Comparison of ENCODE assay signal across 26 cellular contexts in genomic region chr15:80199869-80200268, GRCh38. TPM values are rescaled to one million over a fixed set of nuclear protein-coding genes. Genes with fewer than 3 reads are reported as not detected.
A peak's percentile ranks its signal among the peaks of the same experiment; 100 is the strongest.
DNase-seq lines count a peak whose midpoint lies in the region; ATAC-seq, FAIRE-seq and TF ChIP-seq lines count a peak whose summit lies in the region.
"Had no signal": no experiment of that assay in that cellular context is flagged by ENCODE, and none has a peak within 500 bp of the region (broad histone marks: within the 10 kb centered on the region; RNA-seq: fewer than 3 reads in every experiment).

No MANE protein-coding gene starts in this region.

- no peak for TF ChIP-seq EP300 in A549 (IDR thresholded peaks at IDR 0.05)

- H3K4me3 Mint-ChIP-seq in GM23338: no peak overlapping the region
- H3K4me3 Mint-ChIP-seq in WTC11: no peak overlapping the region
- H3K4me3 Mint-ChIP-seq in stimulated activated effector memory CD8-positive, alpha-beta T cell treated with anti-CD3 and anti-CD28 coated beads, Interleukin-12 subunit alpha, Interleukin-12 subunit beta, amount 100 ng/mL, for 72 hours: no peak overlapping the region
- H3K4me3 Mint-ChIP-seq in endodermal cell: no peak overlapping the region
- H3K4me3 Mint-ChIP-seq: CD4-positive, alpha-beta T cell; HFFc6 had no signal

- no peak overlapping the region for H3K4me3 ChIP-seq in A549
- H3K4me3 ChIP-seq in GM23338: no peak overlapping the region
- H3K4me3 ChIP-seq in endodermal cell (ENCODE audit: low read length): no peak overlapping the region

- no peak for TF ChIP-seq CTCF in A549 (IDR thresholded peaks at IDR 0.05)
- TF ChIP-seq CTCF in GM23338 (conservative IDR thresholded peaks at IDR 0.05; ENCODE audit: low read depth in 2 of 2): no peak
- no peak for TF ChIP-seq CTCF in WTC11 (IDR thresholded peaks at IDR 0.05)
- TF ChIP-seq CTCF in endodermal cell (conservative IDR thresholded peaks at IDR 0.05): no peak

- H3K27ac Mint-ChIP-seq in GM23338 (no peak overlapping the region), WTC11 (peak overlapping the region; percentile 37), endodermal cell (no peak overlapping the region)
- no peak overlapping the region for H3K27ac Mint-ChIP-seq in stimulated activated effector memory CD8-positive, alpha-beta T cell treated with anti-CD3 and anti-CD28 coated beads, Interleukin-12 subunit alpha, Interleukin-12 subunit beta, amount 100 ng/mL, for 72 hours
- H3K27ac Mint-ChIP-seq: CD4-positive, alpha-beta T cell; HFFc6 had no signal

- H3K27me3 ChIP-seq in GM23338 (ENCODE audit: insufficient read depth): no peaks in the 10 kb centered on the region
- no peaks in the 10 kb centered on the region for H3K27me3 ChIP-seq in endodermal cell (ENCODE audit: control insufficient read depth, insufficient read depth, low read length, poor library complexity, severe bottlenecking)

- H3K4me1 ChIP-seq in A549 (no peaks in the 10 kb centered on the region), GM23338 (ENCODE audit: insufficient read depth) (peaks cover 10% of the 10 kb centered on the region; the same call in 1 of the 2 replicates), endodermal cell (ENCODE audit: control insufficient read depth, insufficient read depth, low read length) (no peaks in the 10 kb centered on the region)

- H3K27ac ChIP-seq in A549: no peak overlapping the region
- no peak overlapping the region for H3K27ac ChIP-seq in GM23338 (ENCODE audit: low read depth)
- H3K27ac ChIP-seq in endodermal cell (ENCODE audit: low read depth, low read length): no peak overlapping the region
- H3K27ac ChIP-seq: C4-2B, HL-60 had no signal

- CTCF ChIA-PET in A549 (lab: Yijun Ruan, JAX) (interaction anchor here (1.0 to 1.2 kb wide), 3 partner anchors 15 to 819 kb away, joined by 3 to 4 read pairs (median 3); no protein-coding TSS in a partner anchor), WTC11 (lab: Charles Lee) (interaction anchor here (0.6 to 1.4 kb wide), 8 partner anchors 16 to 347 kb away, joined by 3 to 8 read pairs (median 4); no protein-coding TSS in a partner anchor)

- no peaks in the 10 kb centered on the region for H3K79me2 ChIP-seq in GM23338 (replicated peaks; ENCODE audit: insufficient read depth)

- FAIRE-seq in A549 (lab: Jason Lieb, UNC): no peak
- FAIRE-seq: A204.1, GM12892, GM18507, H54 had no signal

- POLR2A ChIA-PET in A549 (lab: Yijun Ruan, JAX) (no interaction called here), WTC11 (lab: Charles Lee) (no interaction called here)

- H3K4me1 Mint-ChIP-seq in GM23338 (peaks cover 18% of the 10 kb centered on the region), WTC11 (peaks cover 21% of the 10 kb centered on the region), endodermal cell (peaks cover 13% of the 10 kb centered on the region)
- no peaks in the 10 kb centered on the region for H3K4me1 Mint-ChIP-seq in stimulated activated effector memory CD8-positive, alpha-beta T cell treated with anti-CD3 and anti-CD28 coated beads, Interleukin-12 subunit alpha, Interleukin-12 subunit beta, amount 100 ng/mL, for 72 hours

- no peaks in the 10 kb centered on the region for H3K9me3 ChIP-seq in A549
- no peaks in the 10 kb centered on the region for H3K9me3 ChIP-seq in endodermal cell (ENCODE audit: control insufficient read depth, low read length)

- peaks cover 16% of the 10 kb centered on the region for H3K9me2 ChIP-seq in GM23338 (ENCODE audit: insufficient read depth)

- H4K20me1 ChIP-seq in GM23338 (replicated peaks; ENCODE audit: insufficient read depth): no peaks in the 10 kb centered on the region

- H3K9me3 Mint-ChIP-seq in GM23338: no peaks in the 10 kb centered on the region
- H3K9me3 Mint-ChIP-seq in WTC11: 0 out of 2 replicates have a peak, but pooled peaks cover 4% of the 10 kb centered on the region
- no peaks in the 10 kb centered on the region for H3K9me3 Mint-ChIP-seq in stimulated activated effector memory CD8-positive, alpha-beta T cell treated with anti-CD3 and anti-CD28 coated beads, Interleukin-12 subunit alpha, Interleukin-12 subunit beta, amount 100 ng/mL, for 72 hours
- H3K9me3 Mint-ChIP-seq in endodermal cell: no peaks in the 10 kb centered on the region
- H3K9me3 Mint-ChIP-seq: CD4-positive, alpha-beta T cell; HFFc6 had no signal

- ATAC-seq in A549: no peak
- ATAC-seq in GM23338: no peak
- ATAC-seq in WTC11: no peak
- ATAC-seq in stimulated activated effector memory CD8-positive, alpha-beta T cell treated with anti-CD3 and anti-CD28 coated beads, Interleukin-12 subunit alpha, Interleukin-12 subunit beta, amount 100 ng/mL, for 72 hours: no peak
- no peak for ATAC-seq in GM21381 (IDR thresholded peaks at IDR 0.05; ENCODE audit: unreplicated experiment)
- no peak for ATAC-seq in GM21576 (IDR thresholded peaks at IDR 0.05; ENCODE audit: unreplicated experiment)
- ATAC-seq: HCT116 had no signal

- H3K36me3 Mint-ChIP-seq in GM23338 (ENCODE audit: low read depth) (no peaks in the 10 kb centered on the region), WTC11 (no peaks in the 10 kb centered on the region), endodermal cell (ENCODE audit: low read depth) (no peaks in the 10 kb centered on the region)
- no peaks in the 10 kb centered on the region for H3K36me3 Mint-ChIP-seq in stimulated activated effector memory CD8-positive, alpha-beta T cell treated with anti-CD3 and anti-CD28 coated beads, Interleukin-12 subunit alpha, Interleukin-12 subunit beta, amount 100 ng/mL, for 72 hours

- DNase-seq in A549 (ENCODE audit: low read depth in 1 of 2, low spot score in 1 of 2) (no peak), GM23338 (ENCODE audit: low spot score) (no peak), WTC11 (ENCODE audit: low spot score) (no peak), ecto neural progenitor cell (ENCODE audit: low spot score) (peak; percentile 25), endodermal cell (no peak)
- DNase-seq in stimulated activated effector memory CD8-positive, alpha-beta T cell treated with anti-CD3 and anti-CD28 coated beads, Interleukin-12 subunit alpha, Interleukin-12 subunit beta, amount 100 ng/mL, for 72 hours (ENCODE audit: low spot score in 2 of 2): no peak
- DNase-seq: AML-193; CD4-positive, alpha-beta T cell; DMS153; DMS79; GDM1; HFFc6; IMR-90; KBM-7 had no signal

- H2AFZ ChIP-seq in GM23338: peak overlapping the region; percentile 39

- H3K27me3 Mint-ChIP-seq in GM23338 (ENCODE audit: insufficient read depth, low read depth, poor library complexity) (peaks cover 4% of the 10 kb centered on the region), WTC11 (ENCODE audit: low read depth) (no peaks in the 10 kb centered on the region; the same call in none of the 2 replicates), endodermal cell (ENCODE audit: insufficient read depth) (no peaks in the 10 kb centered on the region)

- H3K4me2 ChIP-seq in A549: no peak overlapping the region
- H3K4me2 ChIP-seq in GM23338: peak overlapping the region; percentile 7; the same call in 1 of the 2 replicates

- TF ChIP-seq POLR2A in A549 (IDR thresholded peaks at IDR 0.05; ENCODE audit: low read length): no peak

- 49% methylated on average over 3 of the region's 3 CpGs for WGBS in A549 (ENCODE audit: missing lambda C conversion rate)
- WGBS in endodermal cell (ENCODE audit: insufficient coverage in 1 of 2, insufficient read length in 1 of 2), 2 experiments: 93 to 98% methylated on average over 2 to 3 of the region's 3 CpGs

- TF ChIP-seq RAD21 in A549 (conservative IDR thresholded peaks at IDR 0.05 in 1 of 2, IDR thresholded peaks at IDR 0.05 in 1 of 2): no peak

- no peaks in the 10 kb centered on the region for H3F3A ChIP-seq in GM23338 (replicated peaks; ENCODE audit: low read depth)

- no peak overlapping the region for H3K9ac ChIP-seq in endodermal cell (ENCODE audit: extremely low read depth, low read length, poor library complexity, severe bottlenecking)

- H3K36me3 ChIP-seq in GM23338 (ENCODE audit: insufficient read depth) (no peaks in the 10 kb centered on the region), endodermal cell (ENCODE audit: control insufficient read depth, insufficient read depth, low read length) (no peaks in the 10 kb centered on the region)

TF ChIP-seq in A549, 52 proteins besides CTCF, POLR2A, EP300 and RAD21:
- TF ChIP-seq MAFK (IDR thresholded peaks at IDR 0.05; ENCODE audit: partially characterized antibody) (peak; percentile 72), TFCP2L1 (CRISPR knock-in tag; IDR thresholded peaks at IDR 0.05) (no peak)

TF ChIP-seq in GM23338, 12 proteins besides CTCF, POLR2A, EP300 and RAD21:
- TF ChIP-seq POLR2AphosphoS5 (IDR thresholded peaks at IDR 0.05; ENCODE audit: low read depth): no peak
- TF ChIP-seq CREB1 (CRISPR knock-in tag; IDR thresholded peaks at IDR 0.05; ENCODE audit: low read depth): no peak
- TF ChIP-seq STAT1 (IDR thresholded peaks at IDR 0.05; ENCODE audit: unreplicated experiment): no peak

RNA-seq across cellular contexts. Expression of gene FAH, which starts 47.1 kb away (rescaled TPM):
- polyA plus RNA-seq in A549 (2011; rRNA removed) (31.8 and 31.9 TPM in 2 replicates), A549 (2017; fragmentation: RNase III; extraction: RNeasy Plus Mini Kit Qiagen cat#74134 plus additional on column Dnase treatment) (27.3 to 32.9 TPM (median 27.6 TPM) in 3 replicates), GM23338 (2016; fragmentation: Nextera tagmentation; extraction: Ambion mirVana) (11.8 and 16.3 TPM in 2 replicates)
- 34.9 and 37.7 TPM in 2 replicates for polyA plus RNA-seq in A549 (2012; cell fraction: cytosol; rRNA removed)
- 36.1 and 37.1 TPM in 2 replicates for polyA plus RNA-seq in A549 (2012; cell fraction: nucleus; rRNA removed)
- polyA minus RNA-seq in A549 (2011; rRNA and poly(A)+ RNA removed): 66.2 and 77.1 TPM in 2 replicates
- total RNA-seq in GM23338 (2014; rRNA removed; shearing (Covaris generic)): 20.3 TPM in 2 replicates
- total RNA-seq in WTC11 (2021) (21.7 to 23.7 TPM (median 22.8 TPM) in 3 replicates), endodermal cell (10 to 100 TPM; 11.9 to 14.2 TPM)
- polyA plus RNA-seq in endodermal cell (2013, experiment 1 of 2): 19.5 TPM
- polyA plus RNA-seq in endodermal cell (2013, experiment 2 of 2): 15.9 TPM

RNA-seq across cellular contexts. Expression of gene CTXND1, which starts 52.1 kb away (rescaled TPM):
- polyA plus RNA-seq in A549 (2011; rRNA removed) (not detected in 2 replicates), A549 (2017; fragmentation: RNase III; extraction: RNeasy Plus Mini Kit Qiagen cat#74134 plus additional on column Dnase treatment) (not detected in 3 replicates), GM23338 (2016; fragmentation: Nextera tagmentation; extraction: Ambion mirVana) (0.05 TPM in 1 of 2 replicates, not detected in the other)
- polyA plus RNA-seq in A549 (2012; cell fraction: cytosol; rRNA removed): not detected in 2 replicates
- not detected in 2 replicates for polyA plus RNA-seq in A549 (2012; cell fraction: nucleus; rRNA removed)
- not detected in 2 replicates for polyA minus RNA-seq in A549 (2011; rRNA and poly(A)+ RNA removed)
- total RNA-seq in GM23338 (2014; rRNA removed; shearing (Covaris generic)): not detected in 2 replicates
- total RNA-seq in WTC11 (2021) (0.04 to 0.05 TPM in 2 of 3 replicates, not detected in the other), endodermal cell (under 1 TPM in 1 of 2 donors, not detected in 1; 0.04 TPM)
- 0.57 TPM for polyA plus RNA-seq in endodermal cell (2013, experiment 1 of 2)
- polyA plus RNA-seq in endodermal cell (2013, experiment 2 of 2): 0.62 TPM
- total RNA-seq: CD4-positive, alpha-beta T cell; Daoy; HFFc6; HT1080; IMR-90 had no signal
- polyA plus RNA-seq: BJ, IMR-90 had no signal
